In genomic region chr10:92756233-92757065, GRCh38 we compare ENCODE assay signal across 1 cellular context.
TF ChIP-seq lines count a peak whose summit lies in the region.

No MANE protein-coding gene starts in this region.

TF ChIP-seq in K562, 482 proteins besides CTCF, POLR2A, EP300 and RAD21 (continued from another document and continues in another):
- TF ChIP-seq ZNF431 (CRISPR knock-in tag; IDR thresholded peaks at IDR 0.05): no peak
- TF ChIP-seq GABPA (tag; conservative IDR thresholded peaks at IDR 0.05; ENCODE audit: low read depth): peak; percentile 77
- TF ChIP-seq CEBPZ (IDR thresholded peaks at IDR 0.05; ENCODE audit: borderline replicate concordance, low read depth, low read length): no peak
- TF ChIP-seq REST (CRISPR knock-in tag; IDR thresholded peaks at IDR 0.05; ENCODE audit: low read depth): no peak
- TF ChIP-seq PHTF2 (CRISPR knock-in tag; IDR thresholded peaks at IDR 0.05): no peak
- TF ChIP-seq MCM2 (IDR thresholded peaks at IDR 0.05; ENCODE audit: low read depth): no peak
- TF ChIP-seq HOMEZ (CRISPR knock-in tag; IDR thresholded peaks at IDR 0.05): no peak
- no peak for TF ChIP-seq SREBF2 (CRISPR knock-in tag; IDR thresholded peaks at IDR 0.05)
- no peak for TF ChIP-seq PRPF4 (IDR thresholded peaks at IDR 0.05; ENCODE audit: insufficient read depth, low read depth, low read length, poor library complexity, severe bottlenecking)
- TF ChIP-seq NFE2L1 (tag; IDR thresholded peaks at IDR 0.05; ENCODE audit: borderline replicate concordance, low read depth): no peak
- TF ChIP-seq HDAC6 (IDR thresholded peaks at IDR 0.05; ENCODE audit: low read depth, low read length): no peak
- TF ChIP-seq THRA (IDR thresholded peaks at IDR 0.05): no peak
- TF ChIP-seq TSHZ1 (CRISPR knock-in tag; IDR thresholded peaks at IDR 0.05): no peak
- no peak for TF ChIP-seq PBX2 (CRISPR knock-in tag; IDR thresholded peaks at IDR 0.05; ENCODE audit: low read depth)
- 0 out of 2 replicates have a peak, but pooled peaks have one; percentile 68 for TF ChIP-seq PBX2 (tag; conservative IDR thresholded peaks at IDR 0.05; ENCODE audit: low read depth)
- TF ChIP-seq NR3C1 (CRISPR knock-in tag; IDR thresholded peaks at IDR 0.05): no peak
- TF ChIP-seq TEAD2 (tag; IDR thresholded peaks at IDR 0.05): no peak
- TF ChIP-seq DLX4 (CRISPR knock-in tag; IDR thresholded peaks at IDR 0.05): no peak
- no peak for TF ChIP-seq SRSF3 (IDR thresholded peaks at IDR 0.05; ENCODE audit: insufficient read depth, low read length)
- no peak for TF ChIP-seq ATF2 (CRISPR knock-in tag; IDR thresholded peaks at IDR 0.05)
- no peak for TF ChIP-seq CBX1 (IDR thresholded peaks at IDR 0.05; ENCODE audit: low read depth)
- TF ChIP-seq DDX20 (tag; IDR thresholded peaks at IDR 0.05; ENCODE audit: low read depth): 0 out of 2 replicates have a peak, but pooled peaks have one; percentile 45
- no peak for TF ChIP-seq TSC22D4 (tag; IDR thresholded peaks at IDR 0.05)
- peak; percentile 60 to 89 for TF ChIP-seq AFF1 (IDR thresholded peaks at IDR 0.05; ENCODE audit: low read depth in 1 of 2, partially characterized antibody in 2 of 2)
- TF ChIP-seq BACH1 (tag; IDR thresholded peaks at IDR 0.05): peak; percentile 34; the same call in 1 of the 2 replicates
- no peak for TF ChIP-seq ZZZ3 (IDR thresholded peaks at IDR 0.05)
- TF ChIP-seq CREB1 (IDR thresholded peaks at IDR 0.05): peak; percentile 80
- TF ChIP-seq CREB1 (CRISPR knock-in tag; IDR thresholded peaks at IDR 0.05): no peak
- 0 out of 2 replicates have a peak, but pooled peaks have one; percentile 50 for TF ChIP-seq PHF21A (IDR thresholded peaks at IDR 0.05; ENCODE audit: borderline replicate concordance, low read depth)
